8 cellular contexts compared by ENCODE assay signal in genomic region chr22:17036842-17037711, GRCh38. TPM values are rescaled to one million over a fixed set of nuclear protein-coding genes. Genes with fewer than 3 reads are reported as not detected.
DNase-seq lines count a peak whose midpoint lies in the region; TF ChIP-seq lines count a peak whose summit lies in the region.
"Not testable (repeated sequence)": the region's sequence is repeated elsewhere in the genome, so short reads cannot be mapped to it uniquely, and the experiment has no call there.
"Had no signal": no experiment of that assay in that cellular context is flagged by ENCODE, and none has a peak within 500 bp of the region (broad histone marks: within the 10 kb centered on the region; RNA-seq: fewer than 3 reads in every experiment).

No MANE protein-coding gene starts in this region.

- H3K9me3 Mint-ChIP-seq in IgD-negative memory B cell: not testable (repeated sequence)

- not testable (repeated sequence) for H3K4me1 ChIP-seq in HEK293 (ENCODE audit: control insufficient read depth, insufficient read depth, low read length); adipocyte (ENCODE audit: control insufficient read depth, insufficient read depth, low read length); osteoblast (ENCODE audit: insufficient read depth, low read length)

- H3K9me3 ChIP-seq in HEK293 (ENCODE audit: control insufficient read depth, insufficient read depth, low read depth, low read length); adipocyte (ENCODE audit: control insufficient read depth, low read length); osteoblast (ENCODE audit: low read depth, low read length): not testable (repeated sequence)

- H3K36me3 ChIP-seq in GM06990 (ENCODE audit: control insufficient read depth, insufficient read depth, low read length); HEK293 (ENCODE audit: control insufficient read depth in 2 of 2, insufficient read depth in 1 of 2, low read length in 2 of 2); adipocyte (ENCODE audit: control insufficient read depth, insufficient read depth, low read length, severe bottlenecking); osteoblast (ENCODE audit: insufficient read depth, low read length): not testable (repeated sequence)

- H3K36me3 Mint-ChIP-seq in IgD-negative memory B cell: not testable (repeated sequence)

- peak overlapping the region; percentile 81 for H3K9ac ChIP-seq in adipocyte (ENCODE audit: low read length)

- not testable (repeated sequence) for H4K20me1 ChIP-seq in osteoblast (ENCODE audit: insufficient read depth, low read length)

- H3K4me1 Mint-ChIP-seq in IgD-negative memory B cell: peaks cover 14 to 19% (median 17%) of the 10 kb centered on the region in 3 donors

- POLR2A ChIA-PET in HEK293 (lab: Yijun Ruan, JAX): not testable (repeated sequence)

- DNase-seq in GM06990 (ENCODE audit: extremely low read depth, insufficient read length) (peak; percentile 71), SK-MEL-5 (ENCODE audit: low read depth, low spot score) (peak; percentile 49), globus pallidus (ENCODE audit: low spot score) (peak; percentile 29), osteoblast (ENCODE audit: insufficient read length, low spot score, missing footprints) (peak; percentile 35)
- DNase-seq in adipocyte (ENCODE audit: low read depth): not testable (repeated sequence)

- not testable (repeated sequence) for H3K4me2 ChIP-seq in osteoblast (ENCODE audit: insufficient read depth, low read length)

- CTCF ChIA-PET in HEK293 (lab: Yijun Ruan, JAX): not testable (repeated sequence)

- H2AFZ ChIP-seq in osteoblast (ENCODE audit: low read length): not testable (repeated sequence)

- H3K27me3 ChIP-seq in GM06990 (replicated peaks; ENCODE audit: control insufficient read depth, insufficient read depth, low read length); adipocyte (replicated peaks; ENCODE audit: control insufficient read depth, insufficient read depth, low read length); osteoblast (ENCODE audit: insufficient read depth, low read length): not testable (repeated sequence)

- H3K4me3 ChIP-seq in GM06990 (replicated peaks; ENCODE audit: low read depth, low read length) (peak overlapping the region; percentile 71), HEK293 (ENCODE audit: low read depth, low read length) (peak overlapping the region; percentile 45), adipocyte (ENCODE audit: low read length) (peak overlapping the region; percentile 79)
- not testable (repeated sequence) for H3K4me3 ChIP-seq in osteoblast (ENCODE audit: insufficient read depth, low read length)

- H3K27ac ChIP-seq in HEK293 (ENCODE audit: extremely low read depth, low read depth, low read length): peak overlapping the region; percentile 68
- not testable (repeated sequence) for H3K27ac ChIP-seq in osteoblast (ENCODE audit: low read depth, low read length)

- not testable (repeated sequence) for TF ChIP-seq CTCF in GM06990 (IDR thresholded peaks at IDR 0.05; ENCODE audit: insufficient read depth, low read length, poor library complexity, severe bottlenecking); HEK293 (tag by site-specific recombination; IDR thresholded peaks at IDR 0.05); osteoblast (IDR thresholded peaks at IDR 0.05; ENCODE audit: extremely low read depth, low read depth, low read length)

- H3K4me3 Mint-ChIP-seq in IgD-negative memory B cell: peak overlapping the region; percentile 87 to 98 (median 95)

- not testable (repeated sequence) for H3K27me3 Mint-ChIP-seq in IgD-negative memory B cell

- peak overlapping the region; percentile 90 to 94 (median 93) for H3K27ac Mint-ChIP-seq in IgD-negative memory B cell

- not testable (repeated sequence) for H3K79me2 ChIP-seq in osteoblast (ENCODE audit: insufficient read depth, low read length)

- in situ Hi-C loops in SK-MEL-5 (cut with HindIII; ENCODE audit: low pct_unique_long_range_greater_than_20kb, low sequenced_read_pairs): not testable (repeated sequence)

RNA-seq across cellular contexts. Expression of gene GAB4, which starts 29.1 kb away (rescaled TPM):
- polyA plus RNA-seq in IgD-negative memory B cell: not detected
- total RNA-seq in SK-MEL-5 (2014; rRNA removed; shearing (Covaris generic)): not detected in 2 replicates
- polyA plus RNA-seq in SK-MEL-5 (2015; cell fraction: cytosol; rRNA removed): not detected in 2 replicates
- not detected in 2 replicates for polyA plus RNA-seq in SK-MEL-5 (2015; cell fraction: nucleus; rRNA removed)
- total RNA-seq in osteoblast: not detected in 2 replicates
- total RNA-seq: H4 had no signal

RNA-seq across cellular contexts. Expression of gene IL17RA, which starts 47.7 kb away (rescaled TPM):
- polyA plus RNA-seq in IgD-negative memory B cell: 13.5 TPM
- total RNA-seq in SK-MEL-5 (2014; rRNA removed; shearing (Covaris generic)): 8.4 and 10.6 TPM in 2 replicates
- 12.9 and 15.1 TPM in 2 replicates for polyA plus RNA-seq in SK-MEL-5 (2015; cell fraction: cytosol; rRNA removed)
- polyA plus RNA-seq in SK-MEL-5 (2015; cell fraction: nucleus; rRNA removed): 10.7 and 12.7 TPM in 2 replicates
- total RNA-seq in osteoblast: 6.2 TPM in 2 replicates
